ENCODE assay signal across 7 cellular contexts in the genomic region with DNA sequence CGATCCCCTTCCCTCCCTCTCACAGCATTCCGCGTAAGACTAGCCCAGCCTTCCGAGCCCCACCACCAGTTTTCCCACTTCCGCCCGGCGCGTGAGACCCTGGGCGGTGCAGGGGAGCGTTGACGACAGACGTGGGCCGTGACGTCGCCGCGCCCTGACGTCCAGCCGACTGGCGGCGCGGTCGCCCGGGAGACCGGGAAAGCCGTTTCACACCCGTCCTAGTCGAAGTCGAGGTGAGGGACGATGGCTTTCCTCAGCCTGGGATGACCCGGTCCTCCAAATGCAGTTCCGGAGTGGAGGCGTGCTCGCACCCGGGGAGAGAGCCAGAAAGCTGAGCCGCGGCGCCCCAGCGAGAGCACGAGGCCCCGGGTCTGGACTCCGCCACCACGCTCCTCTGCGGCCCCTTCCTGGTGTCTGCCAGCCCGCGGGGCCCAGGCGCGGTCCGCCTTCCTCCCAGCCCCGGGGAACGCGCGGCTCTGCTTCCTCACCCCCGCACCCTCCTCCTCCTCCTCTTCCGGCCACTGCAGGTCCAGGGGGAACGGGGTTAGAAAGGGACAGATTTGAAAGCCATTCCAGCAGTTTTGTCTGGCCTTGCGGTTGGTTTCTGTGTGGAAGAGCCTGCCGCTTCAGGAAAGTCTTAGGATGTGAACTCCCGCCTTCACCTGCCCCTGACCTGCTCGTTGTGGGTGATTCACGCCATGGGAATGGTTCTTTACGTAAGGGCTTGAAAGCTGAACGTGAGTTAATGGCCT. TPM values are rescaled to one million over a fixed set of nuclear protein-coding genes. Genes with fewer than 3 reads are reported as not detected.
DNase-seq lines count a peak whose midpoint lies in the region; ATAC-seq and TF ChIP-seq lines count a peak whose summit lies in the region.

A gene (plus strand): TSS at position 210 of the 752 bp plus-strand sequence. CDS start 2,977 bp downstream, outside the sequence.

- TF ChIP-seq POLR2A in GM18505 (IDR thresholded peaks at IDR 0.05; ENCODE audit: borderline replicate concordance, extremely low read depth, insufficient read depth, insufficient read length) (peak; percentile 79), breast epithelium (IDR thresholded peaks at IDR 0.05) (peak; percentile 68)

- TF ChIP-seq CTCF in VCaP (conservative IDR thresholded peaks at IDR 0.05) (no peak), breast epithelium (IDR thresholded peaks at IDR 0.05) (peak in 1 of 3 donors; percentile 9)

- H3K27me3 ChIP-seq in breast epithelium (no peaks in the 10 kb centered on the region), skeletal muscle tissue (ENCODE audit: control insufficient read depth in 3 of 3, insufficient read depth in 3 of 3, low read length in 3 of 3) (no peaks in the 10 kb centered on the region)

- intact Hi-C loops in breast epithelium (cut with DNase I; ENCODE audit: low total_unique reads) = no loop called here

- H3K27ac ChIP-seq in VCaP = peak within 1 kb of the TSS; percentile 86
- peak within 1 kb of the TSS; percentile 98 to 99 for H3K27ac ChIP-seq in breast epithelium
- H3K27ac ChIP-seq in skeletal muscle tissue (ENCODE audit: low read depth, low read length) = peak within 1 kb of the TSS; percentile 90

- DNase-seq in NCI-H2081 treated with DMSO at 0.1 percent for 48 hours (lab: John Stamatoyannopoulos, UW) = peak; percentile 63
- DNase-seq in breast epithelium (ENCODE audit: low spot score in 2 of 2) = peak; percentile 70 to 85
- peak; percentile 87 for DNase-seq in iPS-NIHi11 (ENCODE audit: low spot score)

- H3K36me3 ChIP-seq in breast epithelium (no peaks in the 10 kb centered on the region), skeletal muscle tissue (ENCODE audit: control insufficient read depth in 3 of 3, insufficient read depth in 3 of 3, low read length in 3 of 3) (no peaks in the 10 kb centered on the region)

- H3K9me3 ChIP-seq in breast epithelium (no peaks in the 10 kb centered on the region), skeletal muscle tissue (ENCODE audit: control insufficient read depth in 3 of 3, low read length in 3 of 3) (no peaks in the 10 kb centered on the region)

- ATAC-seq in GM18505 (IDR thresholded peaks at IDR 0.05; ENCODE audit: unreplicated experiment) = peak; percentile 86
- ATAC-seq in HG02852 (IDR thresholded peaks at IDR 0.05; ENCODE audit: unreplicated experiment) = peak; percentile 89

- peak within 1 kb of the TSS; percentile 82 to 93 (median 87) for H3K9ac ChIP-seq in skeletal muscle tissue (ENCODE audit: low read depth in 1 of 3, low read length in 3 of 3)

- H3K4me1 ChIP-seq in breast epithelium = no peaks in the 10 kb centered on the region
- peaks cover 0 to 19% (median 12%) of the 10 kb centered on the region in 3 donors for H3K4me1 ChIP-seq in skeletal muscle tissue (ENCODE audit: control insufficient read depth in 3 of 3, insufficient read depth in 3 of 3, low read length in 3 of 3)

- H3K4me3 ChIP-seq in breast epithelium (peak within 1 kb of the TSS; percentile 53 to 83 (median 78)), skeletal muscle tissue (ENCODE audit: low read length in 3 of 3) (peak within 1 kb of the TSS; percentile 88 to 98 (median 91))

RNA-seq across cellular contexts. Expression of the gene that starts here (rescaled TPM):
- 1 to 10 TPM; 1.6 to 8.0 (median 2.3) TPM for total RNA-seq in breast epithelium
- total RNA-seq in skeletal muscle tissue = 0.52 TPM

Comparison
In these comparisons a context has a peak if more than half of its experiments do, and no peak if none do; other contexts are left out.
1. Peak in every context shown above with its lines: DNase-seq, ATAC-seq, H3K4me3 ChIP-seq and H3K27ac ChIP-seq.